2 cellular contexts compared by ENCODE assay signal in the genomic region with DNA sequence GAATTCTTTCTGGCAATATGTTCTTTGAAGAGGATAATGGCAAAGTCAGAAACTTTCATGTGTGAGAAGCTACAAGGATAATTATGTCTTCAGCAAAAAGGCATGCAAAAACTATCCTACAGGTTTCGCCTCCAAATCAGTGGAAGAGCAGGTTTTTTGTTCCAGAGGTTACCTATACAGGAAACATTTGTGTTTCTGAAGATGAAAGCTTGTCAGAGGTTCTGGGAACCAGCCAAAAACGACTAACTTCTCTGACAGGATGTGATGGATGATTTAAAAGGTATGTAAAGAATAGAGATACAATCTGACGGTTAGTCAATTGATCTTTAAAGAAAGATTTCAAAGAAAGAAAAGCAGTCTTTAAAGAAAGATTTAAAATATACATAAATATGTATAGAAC.
TF ChIP-seq lines count a peak whose summit lies in the region.

No MANE protein-coding gene starts in this region.

TF ChIP-seq in HepG2, 621 proteins besides CTCF, POLR2A, EP300 and RAD21:
- TF ChIP-seq, protein P1, sequence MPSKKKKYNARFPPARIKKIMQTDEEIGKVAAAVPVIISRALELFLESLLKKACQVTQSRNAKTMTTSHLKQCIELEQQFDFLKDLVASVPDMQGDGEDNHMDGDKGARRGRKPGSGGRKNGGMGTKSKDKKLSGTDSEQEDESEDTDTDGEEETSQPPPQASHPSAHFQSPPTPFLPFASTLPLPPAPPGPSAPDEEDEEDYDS (CRISPR knock-in tag; IDR thresholded peaks at IDR 0.05) = no peak
- TF ChIP-seq YEATS4 (CRISPR knock-in tag; IDR thresholded peaks at IDR 0.05; ENCODE audit: borderline replicate concordance) (no peak), POLR2AphosphoS2 (IDR thresholded peaks at IDR 0.05; ENCODE audit: low read depth, low read length) (no peak), ZNF879 (CRISPR knock-in tag; IDR thresholded peaks at IDR 0.05) (no peak), ZMAT3 (CRISPR knock-in tag; conservative IDR thresholded peaks at IDR 0.05) (no peak), GLI4 (CRISPR knock-in tag; IDR thresholded peaks at IDR 0.05; ENCODE audit: borderline replicate concordance) (no peak), SNAI1 (CRISPR knock-in tag; IDR thresholded peaks at IDR 0.05; ENCODE audit: borderline replicate concordance) (no peak), ZNF549 (CRISPR knock-in tag; IDR thresholded peaks at IDR 0.05) (no peak), NPAS2 (CRISPR knock-in tag; IDR thresholded peaks at IDR 0.05; ENCODE audit: borderline replicate concordance) (no peak)
- TF ChIP-seq, protein P2, sequence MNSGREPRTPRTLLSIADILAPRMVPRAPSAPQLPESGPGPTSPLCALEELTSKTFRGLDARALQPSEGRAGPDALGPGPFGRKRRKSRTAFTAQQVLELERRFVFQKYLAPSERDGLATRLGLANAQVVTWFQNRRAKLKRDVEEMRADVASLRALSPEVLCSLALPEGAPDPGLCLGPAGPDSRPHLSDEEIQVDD (CRISPR knock-in tag; IDR thresholded peaks at IDR 0.05; ENCODE audit: borderline replicate concordance) = no peak
- TF ChIP-seq, protein P3, sequence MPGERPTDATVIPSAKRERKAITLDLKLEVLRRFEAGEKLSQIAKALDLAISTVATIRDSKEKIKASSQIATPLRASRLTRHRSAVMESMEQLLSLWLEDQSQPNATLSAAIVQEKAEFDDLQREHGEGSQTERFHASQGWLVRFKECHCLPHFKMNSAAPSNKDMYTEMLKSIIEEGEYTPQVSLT (CRISPR knock-in tag; IDR thresholded peaks at IDR 0.05; ENCODE audit: borderline replicate concordance, low read depth) = no peak

TF ChIP-seq in endothelial cell of umbilical vein, 7 proteins besides CTCF, POLR2A, EP300 and RAD21:
- no peak for TF ChIP-seq MYC (IDR thresholded peaks at IDR 0.05; ENCODE audit: low read depth, low read length)
- peak; percentile 38 for TF ChIP-seq GATA2 (IDR thresholded peaks at IDR 0.05; ENCODE audit: insufficient read depth, insufficient read length, low read depth, low read length)
